Comparison of ENCODE assay signal across 1 cellular context in genomic region chr4:163494360-163495241, GRCh38.
A peak's percentile ranks its signal among the peaks of the same experiment; 100 is the strongest.
TF ChIP-seq lines count a peak whose summit lies in the region.

TSS of gene TMA16 (plus strand) at chr4:163494690. CDS start at chr4:163494802, 112 bp downstream.

TF ChIP-seq in K562, 482 proteins besides CTCF, POLR2A, EP300 and RAD21 (continued from another document and continues in another):
- TF ChIP-seq, protein P1, sequence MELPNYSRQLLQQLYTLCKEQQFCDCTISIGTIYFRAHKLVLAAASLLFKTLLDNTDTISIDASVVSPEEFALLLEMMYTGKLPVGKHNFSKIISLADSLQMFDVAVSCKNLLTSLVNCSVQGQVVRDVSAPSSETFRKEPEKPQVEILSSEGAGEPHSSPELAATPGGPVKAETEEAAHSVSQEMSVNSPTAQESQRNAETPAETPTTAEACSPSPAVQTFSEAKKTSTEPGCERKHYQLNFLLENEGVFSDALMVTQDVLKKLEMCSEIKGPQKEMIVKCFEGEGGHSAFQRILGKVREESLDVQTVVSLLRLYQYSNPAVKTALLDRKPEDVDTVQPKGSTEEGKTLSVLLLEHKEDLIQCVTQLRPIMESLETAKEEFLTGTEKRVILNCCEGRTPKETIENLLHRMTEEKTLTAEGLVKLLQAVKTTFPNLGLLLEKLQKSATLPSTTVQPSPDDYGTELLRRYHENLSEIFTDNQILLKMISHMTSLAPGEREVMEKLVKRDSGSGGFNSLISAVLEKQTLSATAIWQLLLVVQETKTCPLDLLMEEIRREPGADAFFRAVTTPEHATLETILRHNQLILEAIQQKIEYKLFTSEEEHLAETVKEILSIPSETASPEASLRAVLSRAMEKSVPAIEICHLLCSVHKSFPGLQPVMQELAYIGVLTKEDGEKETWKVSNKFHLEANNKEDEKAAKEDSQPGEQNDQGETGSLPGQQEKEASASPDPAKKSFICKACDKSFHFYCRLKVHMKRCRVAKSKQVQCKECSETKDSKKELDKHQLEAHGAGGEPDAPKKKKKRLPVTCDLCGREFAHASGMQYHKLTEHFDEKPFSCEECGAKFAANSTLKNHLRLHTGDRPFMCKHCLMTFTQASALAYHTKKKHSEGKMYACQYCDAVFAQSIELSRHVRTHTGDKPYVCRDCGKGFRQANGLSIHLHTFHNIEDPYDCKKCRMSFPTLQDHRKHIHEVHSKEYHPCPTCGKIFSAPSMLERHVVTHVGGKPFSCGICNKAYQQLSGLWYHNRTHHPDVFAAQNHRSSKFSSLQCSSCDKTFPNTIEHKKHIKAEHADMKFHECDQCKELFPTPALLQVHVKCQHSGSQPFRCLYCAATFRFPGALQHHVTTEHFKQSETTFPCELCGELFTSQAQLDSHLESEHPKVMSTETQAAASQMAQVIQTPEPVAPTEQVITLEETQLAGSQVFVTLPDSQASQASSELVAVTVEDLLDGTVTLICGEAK (IDR thresholded peaks at IDR 0.05): peak; percentile 98
- TF ChIP-seq, protein P1 (CRISPR knock-in tag; IDR thresholded peaks at IDR 0.05): no peak
- TF ChIP-seq, protein P2, sequence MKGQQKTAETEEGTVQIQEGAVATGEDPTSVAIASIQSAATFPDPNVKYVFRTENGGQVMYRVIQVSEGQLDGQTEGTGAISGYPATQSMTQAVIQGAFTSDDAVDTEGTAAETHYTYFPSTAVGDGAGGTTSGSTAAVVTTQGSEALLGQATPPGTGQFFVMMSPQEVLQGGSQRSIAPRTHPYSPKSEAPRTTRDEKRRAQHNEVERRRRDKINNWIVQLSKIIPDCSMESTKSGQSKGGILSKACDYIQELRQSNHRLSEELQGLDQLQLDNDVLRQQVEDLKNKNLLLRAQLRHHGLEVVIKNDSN (CRISPR knock-in tag; IDR thresholded peaks at IDR 0.05): peak; percentile 82
- TF ChIP-seq ZNF740 (CRISPR knock-in tag; IDR thresholded peaks at IDR 0.05) (no peak), ZNF740 (tag; IDR thresholded peaks at IDR 0.05) (no peak; a peak in 1 of 4 replicates), RCOR1 (IDR thresholded peaks at IDR 0.05; ENCODE audit: borderline replicate concordance in 1 of 2, low read depth in 2 of 2, low read length in 2 of 2) (peak in 1 of 2 experiments; percentile 68; a peak in 1 of 4 replicates), CBX3 (IDR thresholded peaks at IDR 0.05; ENCODE audit: borderline replicate concordance in 1 of 2, low read length in 2 of 2) (peak in 1 of 2 experiments; percentile 96; a peak in 2 of 3 replicates), CGGBP1 (CRISPR knock-in tag; IDR thresholded peaks at IDR 0.05) (peak; percentile 18; the same call in 1 of the 2 replicates), TRIM24 (IDR thresholded peaks at IDR 0.05) (peak in 1 of 2 experiments; percentile 97; a peak in 2 of 4 replicates), ATF3 (IDR thresholded peaks at IDR 0.05) (no peak), ATF3 (CRISPR knock-in tag; conservative IDR thresholded peaks at IDR 0.05) (peak; percentile 69; the same call in 1 of the 2 replicates), CBX2 (IDR thresholded peaks at IDR 0.05; ENCODE audit: insufficient read depth, low read length, poor library complexity, severe bottlenecking) (no peak), LCOR (CRISPR knock-in tag; IDR thresholded peaks at IDR 0.05) (peak; percentile 80; the same call in 1 of the 2 replicates), PKNOX1 (IDR thresholded peaks at IDR 0.05) (peak; percentile 33; the same call in 1 of the 2 replicates), RBM25 (IDR thresholded peaks at IDR 0.05; ENCODE audit: low read depth, low read length, severe bottlenecking) (no peak), ZNF583 (CRISPR knock-in tag; IDR thresholded peaks at IDR 0.05) (no peak), KAT8 (IDR thresholded peaks at IDR 0.05; ENCODE audit: low read depth) (no peak), TFAM (CRISPR knock-in tag; conservative IDR thresholded peaks at IDR 0.05) (no peak), STAT5A (IDR thresholded peaks at IDR 0.05; ENCODE audit: borderline replicate concordance, low read length) (peak; percentile 47; the same call in 1 of the 2 replicates), ZNF431 (CRISPR knock-in tag; IDR thresholded peaks at IDR 0.05) (0 out of 2 replicates have a peak, but pooled peaks have one; percentile 52), ESRRA (IDR thresholded peaks at IDR 0.05; ENCODE audit: borderline replicate concordance, low read depth) (peak; percentile 46; the same call in 1 of the 2 replicates), ZNF133 (CRISPR knock-in tag; IDR thresholded peaks at IDR 0.05) (no peak), HNRNPLL (IDR thresholded peaks at IDR 0.05; ENCODE audit: low read depth, low read length, poor library complexity, severe bottlenecking) (peak; percentile 68), EP400 (IDR thresholded peaks at IDR 0.05) (peak; percentile 100), ZFP30 (CRISPR knock-in tag; IDR thresholded peaks at IDR 0.05; ENCODE audit: borderline replicate concordance) (no peak), ZNF347 (CRISPR knock-in tag; IDR thresholded peaks at IDR 0.05; ENCODE audit: low read depth) (no peak), ZNF551 (CRISPR knock-in tag; IDR thresholded peaks at IDR 0.05) (no peak), TGIF2 (CRISPR knock-in tag; IDR thresholded peaks at IDR 0.05) (peak; percentile 66; the same call in 1 of the 2 replicates), ZSCAN29 (IDR thresholded peaks at IDR 0.05) (no peak), HNRNPK (IDR thresholded peaks at IDR 0.05; ENCODE audit: low read depth, low read length, poor library complexity, severe bottlenecking) (no peak), ZBED1 (IDR thresholded peaks at IDR 0.05) (0 out of 2 replicates have a peak, but pooled peaks have one; percentile 29), MYNN (IDR thresholded peaks at IDR 0.05) (peak; percentile 41), MYNN (CRISPR knock-in tag; IDR thresholded peaks at IDR 0.05) (no peak)
- TF ChIP-seq, protein P3, sequence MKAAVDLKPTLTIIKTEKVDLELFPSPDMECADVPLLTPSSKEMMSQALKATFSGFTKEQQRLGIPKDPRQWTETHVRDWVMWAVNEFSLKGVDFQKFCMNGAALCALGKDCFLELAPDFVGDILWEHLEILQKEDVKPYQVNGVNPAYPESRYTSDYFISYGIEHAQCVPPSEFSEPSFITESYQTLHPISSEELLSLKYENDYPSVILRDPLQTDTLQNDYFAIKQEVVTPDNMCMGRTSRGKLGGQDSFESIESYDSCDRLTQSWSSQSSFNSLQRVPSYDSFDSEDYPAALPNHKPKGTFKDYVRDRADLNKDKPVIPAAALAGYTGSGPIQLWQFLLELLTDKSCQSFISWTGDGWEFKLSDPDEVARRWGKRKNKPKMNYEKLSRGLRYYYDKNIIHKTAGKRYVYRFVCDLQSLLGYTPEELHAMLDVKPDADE (conservative IDR thresholded peaks at IDR 0.05; ENCODE audit: control insufficient read depth, low read depth, low read length): peak; percentile 40; the same call in 1 of the 2 replicates
- TF ChIP-seq, protein P4, sequence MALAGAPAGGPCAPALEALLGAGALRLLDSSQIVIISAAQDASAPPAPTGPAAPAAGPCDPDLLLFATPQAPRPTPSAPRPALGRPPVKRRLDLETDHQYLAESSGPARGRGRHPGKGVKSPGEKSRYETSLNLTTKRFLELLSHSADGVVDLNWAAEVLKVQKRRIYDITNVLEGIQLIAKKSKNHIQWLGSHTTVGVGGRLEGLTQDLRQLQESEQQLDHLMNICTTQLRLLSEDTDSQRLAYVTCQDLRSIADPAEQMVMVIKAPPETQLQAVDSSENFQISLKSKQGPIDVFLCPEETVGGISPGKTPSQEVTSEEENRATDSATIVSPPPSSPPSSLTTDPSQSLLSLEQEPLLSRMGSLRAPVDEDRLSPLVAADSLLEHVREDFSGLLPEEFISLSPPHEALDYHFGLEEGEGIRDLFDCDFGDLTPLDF (CRISPR knock-in tag; IDR thresholded peaks at IDR 0.05): peak; percentile 85
- TF ChIP-seq, protein P5, sequence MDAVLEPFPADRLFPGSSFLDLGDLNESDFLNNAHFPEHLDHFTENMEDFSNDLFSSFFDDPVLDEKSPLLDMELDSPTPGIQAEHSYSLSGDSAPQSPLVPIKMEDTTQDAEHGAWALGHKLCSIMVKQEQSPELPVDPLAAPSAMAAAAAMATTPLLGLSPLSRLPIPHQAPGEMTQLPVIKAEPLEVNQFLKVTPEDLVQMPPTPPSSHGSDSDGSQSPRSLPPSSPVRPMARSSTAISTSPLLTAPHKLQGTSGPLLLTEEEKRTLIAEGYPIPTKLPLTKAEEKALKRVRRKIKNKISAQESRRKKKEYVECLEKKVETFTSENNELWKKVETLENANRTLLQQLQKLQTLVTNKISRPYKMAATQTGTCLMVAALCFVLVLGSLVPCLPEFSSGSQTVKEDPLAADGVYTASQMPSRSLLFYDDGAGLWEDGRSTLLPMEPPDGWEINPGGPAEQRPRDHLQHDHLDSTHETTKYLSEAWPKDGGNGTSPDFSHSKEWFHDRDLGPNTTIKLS (IDR thresholded peaks at IDR 0.05; ENCODE audit: borderline replicate concordance, low read depth): peak; percentile 97
- TF ChIP-seq, protein P6, sequence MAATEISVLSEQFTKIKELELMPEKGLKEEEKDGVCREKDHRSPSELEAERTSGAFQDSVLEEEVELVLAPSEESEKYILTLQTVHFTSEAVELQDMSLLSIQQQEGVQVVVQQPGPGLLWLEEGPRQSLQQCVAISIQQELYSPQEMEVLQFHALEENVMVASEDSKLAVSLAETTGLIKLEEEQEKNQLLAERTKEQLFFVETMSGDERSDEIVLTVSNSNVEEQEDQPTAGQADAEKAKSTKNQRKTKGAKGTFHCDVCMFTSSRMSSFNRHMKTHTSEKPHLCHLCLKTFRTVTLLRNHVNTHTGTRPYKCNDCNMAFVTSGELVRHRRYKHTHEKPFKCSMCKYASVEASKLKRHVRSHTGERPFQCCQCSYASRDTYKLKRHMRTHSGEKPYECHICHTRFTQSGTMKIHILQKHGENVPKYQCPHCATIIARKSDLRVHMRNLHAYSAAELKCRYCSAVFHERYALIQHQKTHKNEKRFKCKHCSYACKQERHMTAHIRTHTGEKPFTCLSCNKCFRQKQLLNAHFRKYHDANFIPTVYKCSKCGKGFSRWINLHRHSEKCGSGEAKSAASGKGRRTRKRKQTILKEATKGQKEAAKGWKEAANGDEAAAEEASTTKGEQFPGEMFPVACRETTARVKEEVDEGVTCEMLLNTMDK (IDR thresholded peaks at IDR 0.05; ENCODE audit: borderline replicate concordance, insufficient read depth, low read depth, low read length, poor library complexity, severe bottlenecking): no peak
- TF ChIP-seq, protein P7, sequence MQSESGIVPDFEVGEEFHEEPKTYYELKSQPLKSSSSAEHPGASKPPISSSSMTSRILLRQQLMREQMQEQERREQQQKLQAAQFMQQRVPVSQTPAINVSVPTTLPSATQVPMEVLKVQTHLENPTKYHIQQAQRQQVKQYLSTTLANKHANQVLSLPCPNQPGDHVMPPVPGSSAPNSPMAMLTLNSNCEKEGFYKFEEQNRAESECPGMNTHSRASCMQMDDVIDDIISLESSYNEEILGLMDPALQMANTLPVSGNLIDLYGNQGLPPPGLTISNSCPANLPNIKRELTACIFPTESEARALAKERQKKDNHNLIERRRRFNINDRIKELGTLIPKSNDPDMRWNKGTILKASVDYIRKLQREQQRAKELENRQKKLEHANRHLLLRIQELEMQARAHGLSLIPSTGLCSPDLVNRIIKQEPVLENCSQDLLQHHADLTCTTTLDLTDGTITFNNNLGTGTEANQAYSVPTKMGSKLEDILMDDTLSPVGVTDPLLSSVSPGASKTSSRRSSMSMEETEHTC (IDR thresholded peaks at IDR 0.05): no peak
